29 cellular contexts compared by ENCODE assay signal in the genomic region with DNA sequence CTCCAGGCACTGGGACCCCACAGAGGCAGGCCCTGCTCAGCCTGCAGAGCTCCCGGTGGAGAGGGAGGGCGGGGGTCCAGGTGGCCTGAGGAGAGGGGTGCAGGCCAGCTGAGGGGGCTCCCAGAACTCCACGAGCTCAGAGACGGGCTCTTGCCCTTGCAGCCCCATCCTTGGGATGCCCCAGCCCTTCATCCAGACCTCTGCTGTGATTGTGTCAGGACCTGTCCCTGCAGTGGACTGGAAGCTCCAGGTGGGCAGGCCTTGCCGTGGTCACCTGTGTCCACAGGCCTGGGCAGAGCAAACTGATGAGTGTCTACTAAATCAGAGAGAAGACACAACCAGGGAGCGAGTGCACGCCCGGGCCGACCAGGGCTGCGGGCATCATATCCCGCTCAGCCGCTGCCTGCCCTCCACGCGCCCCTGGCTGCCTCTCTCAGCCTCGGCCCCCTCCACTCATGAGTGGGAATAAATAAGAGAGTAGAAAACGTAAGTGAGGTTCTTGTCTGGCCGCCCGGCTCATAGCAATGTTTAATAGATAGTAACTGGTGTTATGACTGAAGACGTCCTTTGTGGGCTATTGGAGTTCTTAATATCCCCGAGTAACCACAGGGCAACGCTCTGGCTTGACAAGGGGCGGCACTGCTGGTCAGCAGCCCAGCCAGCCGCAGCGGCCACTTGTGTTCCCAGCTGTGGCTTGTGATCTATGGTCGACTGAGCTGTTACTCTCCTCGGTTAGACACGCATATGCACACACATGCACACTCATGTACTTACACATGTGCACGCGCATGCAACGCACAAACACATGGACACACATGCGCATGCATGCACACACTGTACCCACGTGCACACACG.
DNase-seq lines count a peak whose midpoint lies in the region; ATAC-seq lines count a peak whose summit lies in the region.
"Had no signal": no experiment of that assay in that cellular context is flagged by ENCODE, and none has a peak within 500 bp of the region (broad histone marks: within the 10 kb centered on the region; RNA-seq: fewer than 3 reads in every experiment).

No MANE protein-coding gene starts in this region.

- H3K27ac Mint-ChIP-seq in activated CD8-positive, alpha-beta memory T cell treated with anti-CD3 and anti-CD28 coated beads, Interleukin-2, amount 10 ng/mL, durations not matched to agents 7 days and 5 days = no peak overlapping the region
- H3K27ac Mint-ChIP-seq: CD8-positive, alpha-beta T cell had no signal

- peak; percentile 11 for DNase-seq in activated CD8-positive, alpha-beta memory T cell treated with anti-CD3 and anti-CD28 coated beads, Interleukin-2, amount 50 U/mL, for 4 hours
- DNase-seq in activated CD8-positive, alpha-beta memory T cell treated with anti-CD3 and anti-CD28 coated beads, Interleukin-2, amount 10 ng/mL, durations not matched to agents 7 days and 5 days = no peak
- DNase-seq in medulla oblongata (ENCODE audit: extremely low spot score) = peak; percentile 50
- peak; percentile 62 for DNase-seq in posterior vena cava (ENCODE audit: low spot score)
- DNase-seq in C1 segment of cervical spinal cord (lab: John Stamatoyannopoulos, UW) = no peak
- no peak for DNase-seq in T-helper 9 cell
- no peak for DNase-seq in effector memory CD4-positive, alpha-beta T cell
- DNase-seq: activated CD4-positive, alpha-beta T cell treated with anti-CD3 and anti-CD28 coated beads, Interleukin-2, amount 50 U/mL, for 48 hours; activated effector memory CD4-positive, alpha-beta T cell treated with anti-CD3 and anti-CD28 coated beads, Interleukin-2, amount 50 U/mL, for 16 hours; activated T-cell treated with anti-CD3 and anti-CD28 coated beads for 4 hours; CD8-positive, alpha-beta T cell; DMS153; immature natural killer cell; left ventricle myocardium inferior; MG63; NCI-H2029 treated with DMSO at 0.1 percent for 48 hours; NCI-H226; NCI-H82; OCI-M1; retina; SHP77; stimulated activated CD4-positive, alpha-beta T cell treated with anti-CD3 and anti-CD28 coated beads, Interleukin-4, amount 100 ng/mL, for 4 hours; stimulated activated naive CD4-positive, alpha-beta T cell treated with Interleukin-2 at 50 U/mL for 16 hours; T1000; thyroid gland had no signal

- no peak overlapping the region for H3K27ac ChIP-seq in effector memory CD4-positive, alpha-beta T cell (ENCODE audit: insufficient read depth, low read length, poor library complexity, severe bottlenecking)
- H3K27ac ChIP-seq: 22Rv1, left ventricle myocardium inferior, neutrophil had no signal

- H3K36me3 Mint-ChIP-seq in activated CD8-positive, alpha-beta memory T cell treated with anti-CD3 and anti-CD28 coated beads, Interleukin-2, amount 10 ng/mL, durations not matched to agents 7 days and 5 days = no peaks in the 10 kb centered on the region
- H3K36me3 Mint-ChIP-seq: CD8-positive, alpha-beta T cell had no signal

- ATAC-seq in activated CD8-positive, alpha-beta memory T cell treated with anti-CD3 and anti-CD28 coated beads, Interleukin-2, amount 10 ng/mL, durations not matched to agents 7 days and 5 days = no peak
- ATAC-seq in GM21786 (IDR thresholded peaks at IDR 0.05; ENCODE audit: unreplicated experiment) = no peak
- ATAC-seq: CD8-positive, alpha-beta T cell had no signal

- H3K4me3 ChIP-seq in effector memory CD4-positive, alpha-beta T cell (ENCODE audit: insufficient read depth, low read depth, low read length, poor library complexity, severe bottlenecking) = no peak overlapping the region
- H3K4me3 ChIP-seq: dorsolateral prefrontal cortex, left ventricle myocardium inferior, MG63, thyroid gland had no signal

- no peaks in the 10 kb centered on the region for H3K27me3 ChIP-seq in effector memory CD4-positive, alpha-beta T cell (replicated peaks; ENCODE audit: control insufficient read depth, insufficient read depth, low read length, poor library complexity, severe bottlenecking)
- H3K27me3 ChIP-seq: dorsolateral prefrontal cortex, MG63, neutrophil, thyroid gland had no signal

- H3K36me3 ChIP-seq in effector memory CD4-positive, alpha-beta T cell (ENCODE audit: control insufficient read depth, insufficient read depth, low read length) = no peaks in the 10 kb centered on the region
- H3K36me3 ChIP-seq: left ventricle myocardium inferior, MG63, neutrophil, thyroid gland had no signal

- H3K4me1 Mint-ChIP-seq in activated CD8-positive, alpha-beta memory T cell treated with anti-CD3 and anti-CD28 coated beads, Interleukin-2, amount 10 ng/mL, durations not matched to agents 7 days and 5 days = no peaks in the 10 kb centered on the region
- H3K4me1 Mint-ChIP-seq: immature natural killer cell had no signal

- H3K4me1 ChIP-seq in effector memory CD4-positive, alpha-beta T cell (ENCODE audit: control insufficient read depth, insufficient read depth, low read length, poor library complexity, severe bottlenecking) = no peaks in the 10 kb centered on the region

- no peaks in the 10 kb centered on the region for H3K9me3 ChIP-seq in effector memory CD4-positive, alpha-beta T cell (ENCODE audit: control insufficient read depth, low read length)
- H3K9me3 ChIP-seq: left ventricle myocardium inferior, MG63, neutrophil, thyroid gland had no signal

- peaks cover 2% of the 10 kb centered on the region for H3K27me3 Mint-ChIP-seq in activated CD8-positive, alpha-beta memory T cell treated with anti-CD3 and anti-CD28 coated beads, Interleukin-2, amount 10 ng/mL, durations not matched to agents 7 days and 5 days

- H3K9me3 Mint-ChIP-seq in activated CD8-positive, alpha-beta memory T cell treated with anti-CD3 and anti-CD28 coated beads, Interleukin-2, amount 10 ng/mL, durations not matched to agents 7 days and 5 days (ENCODE audit: low read depth) = no peaks in the 10 kb centered on the region
- H3K9me3 Mint-ChIP-seq: CD8-positive, alpha-beta T cell; immature natural killer cell had no signal

- CTCF ChIA-PET in activated CD8-positive, alpha-beta memory T cell treated with anti-CD3 and anti-CD28 coated beads, Interleukin-2, amount 10 ng/mL, durations not matched to agents 7 days and 5 days (lab: Charles Lee) = no interaction called here

- H3K4me3 Mint-ChIP-seq in activated CD8-positive, alpha-beta memory T cell treated with anti-CD3 and anti-CD28 coated beads, Interleukin-2, amount 10 ng/mL, durations not matched to agents 7 days and 5 days = no peak overlapping the region
- H3K4me3 Mint-ChIP-seq: CD8-positive, alpha-beta T cell; immature natural killer cell had no signal

- intact Hi-C loops in posterior vena cava (cut with DNase I) = no loop called here

Comparison
In these comparisons a context has a peak if more than half of its experiments do, and no peak if none do; other contexts are left out.
1. DNase-seq: peak in activated CD8-positive, alpha-beta memory T cell treated with anti-CD3 and anti-CD28 coated beads, Interleukin-2, amount 50 U/mL, for 4 hours (single experiment), medulla oblongata (single experiment) and posterior vena cava (single experiment); none in activated CD8-positive, alpha-beta memory T cell treated with anti-CD3 and anti-CD28 coated beads, Interleukin-2, amount 10 ng/mL, durations not matched to agents 7 days and 5 days (single experiment), C1 segment of cervical spinal cord (0 of 14), T-helper 9 cell (single experiment) and effector memory CD4-positive, alpha-beta T cell (0 of 3).